ENCODE assay signal across 9 cellular contexts in genomic region chr20:56454754-56455153, GRCh38. TPM values are rescaled to one million over a fixed set of nuclear protein-coding genes. Genes with fewer than 3 reads are reported as not detected.
DNase-seq lines count a peak whose midpoint lies in the region; ATAC-seq and TF ChIP-seq lines count a peak whose summit lies in the region.
"Had no signal": no experiment of that assay in that cellular context is flagged by ENCODE, and none has a peak within 500 bp of the region (broad histone marks: within the 10 kb centered on the region; RNA-seq: fewer than 3 reads in every experiment).

No MANE protein-coding gene starts in this region.

- no peak overlapping the region for H3K4me3 ChIP-seq in heart right ventricle
- H3K4me3 ChIP-seq: thyroid gland had no signal

- no peak overlapping the region for H3K4me3 Mint-ChIP-seq in activated T-helper 2 cell treated with anti-CD3 and anti-CD28 coated beads, Interferon-gamma antibody, Interleukin-2, Interleukin-4, amounts not matched to agents 10 μg/mL and 5 μg/mL and 100 μg/mL, durations not matched to agents 14 hours and 24 hours and 36 hours (ENCODE audit: low read depth)

- H3K9me3 ChIP-seq in heart right ventricle = no peaks in the 10 kb centered on the region
- H3K9me3 ChIP-seq: thyroid gland had no signal

- H3K27me3 Mint-ChIP-seq in activated T-helper 2 cell treated with anti-CD3 and anti-CD28 coated beads, Interferon-gamma antibody, Interleukin-2, Interleukin-4, amounts not matched to agents 10 μg/mL and 5 μg/mL and 100 μg/mL, durations not matched to agents 14 hours and 24 hours and 36 hours (ENCODE audit: low read depth) = no peaks in the 10 kb centered on the region

- peak overlapping the region; percentile 75 for H3K27ac Mint-ChIP-seq in activated T-helper 2 cell treated with anti-CD3 and anti-CD28 coated beads, Interferon-gamma antibody, Interleukin-2, Interleukin-4, amounts not matched to agents 10 μg/mL and 5 μg/mL and 100 μg/mL, durations not matched to agents 14 hours and 24 hours and 36 hours

- peaks cover 0 to 41% (median 0%) of the 10 kb centered on the region in 9 donors for H3K36me3 ChIP-seq in heart right ventricle
- H3K36me3 ChIP-seq: thyroid gland had no signal

- H3K27me3 ChIP-seq in heart right ventricle = no peaks in the 10 kb centered on the region
- H3K27me3 ChIP-seq: thyroid gland had no signal

- intact Hi-C loops in activated T-helper 2 cell treated with anti-CD3 and anti-CD28 coated beads, Interferon-gamma antibody, Interleukin-2, Interleukin-4, amounts not matched to agents 10 μg/mL and 5 μg/mL and 100 μg/mL, durations not matched to agents 14 hours and 24 hours and 36 hours (cut with micrococcal nuclease) = loop anchor here (1.0 kb wide), 1 partner anchor 14 kb away; no protein-coding TSS in a partner anchor
- intact Hi-C loops in heart right ventricle (cut with DNase I) = no loop called here

- peaks cover 20% of the 10 kb centered on the region for H3K4me1 Mint-ChIP-seq in activated T-helper 2 cell treated with anti-CD3 and anti-CD28 coated beads, Interferon-gamma antibody, Interleukin-2, Interleukin-4, amounts not matched to agents 10 μg/mL and 5 μg/mL and 100 μg/mL, durations not matched to agents 14 hours and 24 hours and 36 hours (ENCODE audit: low read depth)

- no peaks in the 10 kb centered on the region for H3K9me3 Mint-ChIP-seq in activated T-helper 2 cell treated with anti-CD3 and anti-CD28 coated beads, Interferon-gamma antibody, Interleukin-2, Interleukin-4, amounts not matched to agents 10 μg/mL and 5 μg/mL and 100 μg/mL, durations not matched to agents 14 hours and 24 hours and 36 hours

- no peak for TF ChIP-seq CTCF in heart right ventricle (IDR thresholded peaks at IDR 0.05)

- peak; percentile 65 for ATAC-seq in GM18520 (IDR thresholded peaks at IDR 0.05; ENCODE audit: unreplicated experiment)
- ATAC-seq in GM19463 (IDR thresholded peaks at IDR 0.05; ENCODE audit: unreplicated experiment) = peak; percentile 88
- peak; percentile 76 for ATAC-seq in HG03095 (IDR thresholded peaks at IDR 0.05; ENCODE audit: unreplicated experiment)
- ATAC-seq in HG03045 (IDR thresholded peaks at IDR 0.05; ENCODE audit: unreplicated experiment) = no peak
- ATAC-seq in heart right ventricle = no peak
- ATAC-seq: Right ventricle myocardium inferior had no signal

- WGBS in heart right ventricle, 2 donors = 87 to 88% methylated on average over 7 of the region's 7 CpGs

- H3K4me1 ChIP-seq in heart right ventricle = no peaks in the 10 kb centered on the region
- H3K4me1 ChIP-seq: thyroid gland had no signal

- H3K36me3 Mint-ChIP-seq in activated T-helper 2 cell treated with anti-CD3 and anti-CD28 coated beads, Interferon-gamma antibody, Interleukin-2, Interleukin-4, amounts not matched to agents 10 μg/mL and 5 μg/mL and 100 μg/mL, durations not matched to agents 14 hours and 24 hours and 36 hours (ENCODE audit: low read depth) = peaks cover 28% of the 10 kb centered on the region

- no peak for DNase-seq in activated T-helper 2 cell treated with anti-CD3 and anti-CD28 coated beads, Interferon-gamma antibody, Interleukin-2, Interleukin-4, amounts not matched to agents 10 μg/mL and 5 μg/mL and 100 μg/mL, durations not matched to agents 14 hours and 24 hours and 36 hours (ENCODE audit: low spot score)
- DNase-seq in NCI-H526 (lab: John Stamatoyannopoulos, UW) (no peak), heart right ventricle (no peak)
- DNase-seq: thyroid gland had no signal

- no peak overlapping the region for H3K27ac ChIP-seq in heart right ventricle
- H3K27ac ChIP-seq: thyroid gland had no signal

RNA-seq across cellular contexts. Expression of gene RTF2, which starts 13.7 kb away (rescaled TPM):
- total RNA-seq in activated T-helper 2 cell treated with anti-CD3 and anti-CD28 coated beads, Interferon-gamma antibody, Interleukin-2, Interleukin-4, amounts not matched to agents 10 μg/mL and 5 μg/mL and 100 μg/mL, durations not matched to agents 14 hours and 24 hours and 36 hours = 103 and 107 TPM in 2 replicates
- total RNA-seq in heart right ventricle = 10 to 100 TPM; 83.1 to 95.5 (median 88.6) TPM
- 100 to 1,000 TPM in 1 of 2 donors, 10 to 100 TPM in 1; 29.1 to 113 TPM for polyA plus RNA-seq in heart right ventricle

RNA-seq across cellular contexts. Expression of gene CASS4, which starts 42.7 kb away (rescaled TPM):
- 4.6 and 4.7 TPM in 2 replicates for total RNA-seq in activated T-helper 2 cell treated with anti-CD3 and anti-CD28 coated beads, Interferon-gamma antibody, Interleukin-2, Interleukin-4, amounts not matched to agents 10 μg/mL and 5 μg/mL and 100 μg/mL, durations not matched to agents 14 hours and 24 hours and 36 hours
- total RNA-seq in heart right ventricle = 1 to 10 TPM in 1 of 10 donors, under 1 TPM in 9; 0.22 to 2.8 (median 0.77) TPM
- under 1 TPM; 0.35 to 0.37 TPM for polyA plus RNA-seq in heart right ventricle

Comparison
In these comparisons a context has a peak if more than half of its experiments do, and no peak if none do; other contexts are left out.
1. ATAC-seq: peak in GM18520 (single experiment), GM19463 (single experiment) and HG03095 (single experiment); none in HG03045 (single experiment) and heart right ventricle (0 of 8).